ENCODE assay signal across 38 cellular contexts in the genomic region with DNA sequence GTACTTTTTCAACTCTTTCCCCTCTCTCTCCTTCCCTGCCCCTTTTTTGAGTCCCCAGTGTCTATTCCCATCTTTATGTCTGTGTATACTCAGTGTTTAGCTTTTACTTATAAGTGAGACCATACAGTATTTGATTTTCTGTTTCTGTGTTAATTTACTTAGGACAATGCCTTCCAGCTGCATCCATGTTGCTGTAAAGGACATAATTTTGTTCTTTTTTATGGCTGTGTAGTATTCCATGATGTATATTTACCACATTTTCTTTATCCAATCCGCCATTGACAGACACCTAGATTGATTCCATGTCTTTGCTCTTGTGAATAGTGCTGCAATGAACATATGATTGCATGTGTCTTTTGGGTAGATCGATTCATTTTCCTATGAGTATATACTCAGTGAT. TPM values are rescaled to one million over a fixed set of nuclear protein-coding genes. Genes with fewer than 3 reads are reported as not detected.
"Had no signal": no experiment of that assay in that cellular context is flagged by ENCODE, and none has a peak within 500 bp of the region (broad histone marks: within the 10 kb centered on the region; RNA-seq: fewer than 3 reads in every experiment).

No MANE protein-coding gene starts in this region.

- H3K9me3 ChIP-seq: MG63 had no signal

- H3K36me3 ChIP-seq: MG63 had no signal

- H3K4me3 ChIP-seq: MG63 had no signal

- DNase-seq: Karpas-422, Kasumi-1, MG63, MM.1S, MV-4-11, NCI-H1048, NCI-H1092, NCI-H1092 treated with DMSO at 0.1 percent for 48 hours, NCI-H1105, NCI-H1105 treated with DMSO at 0.1 percent for 48 hours, NCI-H1417, NCI-H1417 treated with DMSO at 0.1 percent for 48 hours, NCI-H1436, NCI-H1436 treated with DMSO at 0.1 percent for 48 hours, NCI-H146, NCI-H1694, NCI-H1694 treated with DMSO at 0.1 percent for 48 hours, NCI-H187, NCI-H187 treated with DMSO at 0.1 percent for 48 hours, NCI-H1930, NCI-H2029, NCI-H2029 treated with DMSO at 0.1 percent for 48 hours, NCI-H2081, NCI-H2081 treated with DMSO at 0.1 percent for 48 hours, NCI-H2107, NCI-H2171, NCI-H2171 treated with DMSO at 0.1 percent for 48 hours, NCI-H2227 treated with DMSO at 0.1 percent for 48 hours, NCI-H226, NCI-H345, NCI-H446, NCI-H446 treated with DMSO at 0.1 percent for 48 hours, NCI-H510A, NCI-H510A treated with DMSO at 0.1 percent for 48 hours had no signal

- H3K27me3 ChIP-seq: MG63 had no signal

RNA-seq across cellular contexts. Expression of gene CPB2, which starts 41.5 kb away (rescaled TPM):
- total RNA-seq: LHCN-M2, M059J, MCF 10A, NCI-H460 had no signal
